Comparison of ENCODE assay signal across 1 cellular context in the genomic region with DNA sequence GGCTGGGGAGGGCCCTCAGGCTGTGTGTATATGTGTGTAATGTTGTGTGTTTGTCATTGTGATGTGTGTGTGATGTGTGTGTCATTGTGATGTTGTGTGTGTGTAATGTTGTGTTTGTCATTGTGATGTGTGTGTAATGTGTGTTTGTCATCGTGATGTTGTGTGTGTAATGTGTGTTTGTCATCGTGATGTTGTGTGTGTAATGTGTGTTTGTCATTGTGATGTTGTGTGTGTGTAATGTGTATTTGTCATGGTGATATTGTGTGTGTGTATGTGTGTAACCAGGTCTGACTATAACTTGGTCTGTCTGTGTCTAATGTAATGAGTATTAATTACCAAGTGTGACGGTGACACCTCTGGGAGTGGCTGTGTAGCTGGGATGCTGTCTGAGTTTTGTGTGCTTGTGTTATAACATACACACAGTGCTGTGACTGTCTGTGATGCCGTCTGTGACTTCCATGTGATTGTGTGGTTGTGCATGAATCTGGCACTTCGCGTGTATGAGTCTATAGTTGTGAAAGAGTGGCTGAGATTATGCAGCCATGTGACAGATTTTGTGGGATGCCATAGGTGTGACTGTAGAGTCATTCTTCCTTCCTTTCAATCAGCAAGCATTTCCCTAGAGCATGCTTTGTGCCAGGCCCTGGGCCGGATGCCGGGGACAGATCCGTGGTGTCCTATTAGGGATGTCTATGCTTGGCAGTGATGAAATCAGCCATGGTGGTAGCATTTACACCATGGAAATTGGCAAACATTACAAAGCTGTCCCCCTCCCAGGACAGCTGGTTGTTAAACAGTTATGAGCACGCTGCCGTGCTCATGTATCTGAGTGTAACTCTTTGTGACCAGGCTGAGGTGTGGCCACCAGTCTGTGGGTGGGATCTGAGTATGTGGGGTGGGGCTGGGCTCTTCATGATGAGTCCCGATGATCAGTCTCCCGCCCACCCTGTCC.
TF ChIP-seq lines count a peak whose summit lies in the region.

No MANE protein-coding gene starts in this region.

TF ChIP-seq in H1, 55 proteins besides CTCF, POLR2A, EP300 and RAD21:
- no peak for TF ChIP-seq SRF (IDR thresholded peaks at IDR 0.05; ENCODE audit: low read depth, low read length)
- TF ChIP-seq SP2 (IDR thresholded peaks at IDR 0.05; ENCODE audit: low read length), result no peak
- TF ChIP-seq BRCA1 (IDR thresholded peaks at IDR 0.05; ENCODE audit: low read depth, low read length), result no peak
- TF ChIP-seq ASH2L (IDR thresholded peaks at IDR 0.05; ENCODE audit: low read length), result no peak
- no peak for TF ChIP-seq BACH1 (IDR thresholded peaks at IDR 0.05; ENCODE audit: low read length)
- no peak for TF ChIP-seq NRF1 (IDR thresholded peaks at IDR 0.05; ENCODE audit: low read depth, low read length)
- no peak for TF ChIP-seq KDM1A (IDR thresholded peaks at IDR 0.05; ENCODE audit: borderline replicate concordance, low read length)
- TF ChIP-seq POLR2AphosphoS5 (IDR thresholded peaks at IDR 0.05; ENCODE audit: low read depth, low read length), result no peak
- TF ChIP-seq TCF12 (IDR thresholded peaks at IDR 0.05; ENCODE audit: low read depth, low read length), result no peak
- TF ChIP-seq CBX8 (IDR thresholded peaks at IDR 0.05; ENCODE audit: borderline replicate concordance, low read depth, low read length), result no peak
- no peak for TF ChIP-seq NANOG (IDR thresholded peaks at IDR 0.05; ENCODE audit: insufficient read depth, low read depth, low read length, poor library complexity, severe bottlenecking)
- no peak for TF ChIP-seq RBBP5 (IDR thresholded peaks at IDR 0.05; ENCODE audit: borderline replicate concordance, low read depth, low read length)
- TF ChIP-seq CHD2 (IDR thresholded peaks at IDR 0.05; ENCODE audit: low read length), result no peak
- no peak for TF ChIP-seq CEBPB (IDR thresholded peaks at IDR 0.05; ENCODE audit: low read depth, low read length)
- TF ChIP-seq PHF8 (conservative IDR thresholded peaks at IDR 0.05; ENCODE audit: low read depth, low read length), result no peak
- TF ChIP-seq HDAC2 (IDR thresholded peaks at IDR 0.05; ENCODE audit: borderline replicate concordance in 1 of 2, low read depth in 2 of 2, low read length in 2 of 2), result no peak
- TF ChIP-seq TAF7 (optimal IDR thresholded peaks at IDR 0.05; ENCODE audit: borderline replicate concordance, low read depth, low read length), result no peak
- no peak for TF ChIP-seq RXRA (IDR thresholded peaks at IDR 0.05; ENCODE audit: insufficient read depth, low read depth, low read length)
- no peak for TF ChIP-seq BCL11A (IDR thresholded peaks at IDR 0.05; ENCODE audit: low read depth in 2 of 2, low read length in 2 of 2)
TF ChIP-seq in H1: peak in this region for 0.
